18 cellular contexts compared by ENCODE assay signal in genomic region chr20:33693274-33693673, GRCh38. TPM values are rescaled to one million over a fixed set of nuclear protein-coding genes. Genes with fewer than 3 reads are reported as not detected.
A peak's percentile ranks its signal among the peaks of the same experiment; 100 is the strongest.
DNase-seq lines count a peak whose midpoint lies in the region; ATAC-seq, FAIRE-seq and TF ChIP-seq lines count a peak whose summit lies in the region.
"Had no signal": no experiment of that assay in that cellular context is flagged by ENCODE, and none has a peak within 500 bp of the region (broad histone marks: within the 10 kb centered on the region; RNA-seq: fewer than 3 reads in every experiment).

No MANE protein-coding gene starts in this region.

- no peaks in the 10 kb centered on the region for H3K36me3 ChIP-seq in HepG2 (replicated peaks in 1 of 2; ENCODE audit: control insufficient read depth in 1 of 2, insufficient read depth in 2 of 2, low read length in 2 of 2)
- H3K36me3 ChIP-seq in right lobe of liver: no peaks in the 10 kb centered on the region
- no peaks in the 10 kb centered on the region for H3K36me3 ChIP-seq in neuronal stem cell (replicated peaks in 1 of 2; ENCODE audit: control insufficient read depth in 2 of 2, insufficient read depth in 2 of 2, low read length in 2 of 2)
- no peaks in the 10 kb centered on the region for H3K36me3 ChIP-seq in vagina
- H3K36me3 ChIP-seq: BE2C, MG63 had no signal

- H3K4me1 Mint-ChIP-seq in activated CD8-positive, alpha-beta T cell treated with anti-CD3 and anti-CD28 coated beads, Interleukin-2, amount 10 ng/mL, durations not matched to agents 7 days and 5 days (ENCODE audit: low read depth): peaks cover 37% of the 10 kb centered on the region

- no peak overlapping the region for H4K91ac ChIP-seq in neuronal stem cell (ENCODE audit: low read depth, low read length, poor library complexity)

- peak overlapping the region; percentile 1 for H2BK5ac ChIP-seq in neuronal stem cell (ENCODE audit: low read length)

- no peak for FAIRE-seq in HepG2 (lab: Jason Lieb, UNC)
- FAIRE-seq: H54 had no signal

- no peak overlapping the region for H3K27ac ChIP-seq in HepG2 (ENCODE audit: extremely low read length, insufficient read depth, low read length)
- H3K27ac ChIP-seq in right lobe of liver: no peak overlapping the region
- H3K27ac ChIP-seq in caudate nucleus (ENCODE audit: low read depth, low read length): peak overlapping the region; percentile 94
- peak overlapping the region; percentile 80 for H3K27ac ChIP-seq in neuronal stem cell (replicated peaks; ENCODE audit: low read length)
- peak overlapping the region; percentile 73 for H3K27ac ChIP-seq in vagina

- TF ChIP-seq CTCF in HepG2 (CRISPR knock-in tag; IDR thresholded peaks at IDR 0.05): no peak
- TF ChIP-seq CTCF in right lobe of liver (IDR thresholded peaks at IDR 0.05): no peak
- TF ChIP-seq CTCF in vagina (IDR thresholded peaks at IDR 0.05): no peak

- H3K27me3 Mint-ChIP-seq in activated CD8-positive, alpha-beta T cell treated with anti-CD3 and anti-CD28 coated beads, Interleukin-2, amount 10 ng/mL, durations not matched to agents 7 days and 5 days (ENCODE audit: low read depth): no peaks in the 10 kb centered on the region
- H3K27me3 Mint-ChIP-seq: CD8-positive, alpha-beta memory T cell had no signal

- no peak overlapping the region for H3K4ac ChIP-seq in neuronal stem cell (ENCODE audit: low read length)

- H3K9ac ChIP-seq in HepG2 (ENCODE audit: insufficient read depth, low read depth, low read length): no peak overlapping the region
- H3K9ac ChIP-seq in neuronal stem cell (ENCODE audit: low read depth, low read length, poor library complexity): no peak overlapping the region

- TF ChIP-seq POLR2A in HepG2 (IDR thresholded peaks at IDR 0.05; ENCODE audit: insufficient read depth in 1 of 2, low read depth in 2 of 2, low read length in 2 of 2): no peak
- TF ChIP-seq POLR2A in right lobe of liver (IDR thresholded peaks at IDR 0.05): no peak
- no peak for TF ChIP-seq POLR2A in vagina (IDR thresholded peaks at IDR 0.05)

- H3K9me3 Mint-ChIP-seq in activated CD8-positive, alpha-beta T cell treated with anti-CD3 and anti-CD28 coated beads, Interleukin-2, amount 10 ng/mL, durations not matched to agents 7 days and 5 days (ENCODE audit: insufficient read depth): no peaks in the 10 kb centered on the region
- H3K9me3 Mint-ChIP-seq: CD8-positive, alpha-beta memory T cell had no signal

- TF ChIP-seq RAD21 in HepG2 (CRISPR knock-in tag; IDR thresholded peaks at IDR 0.05): no peak

- BruUV-seq in HepG2 (replicated peaks; lab: Mats Ljungman, UMichigan): no TSS peak

- no peaks in the 10 kb centered on the region for H3K36me3 Mint-ChIP-seq in activated CD8-positive, alpha-beta T cell treated with anti-CD3 and anti-CD28 coated beads, Interleukin-2, amount 10 ng/mL, durations not matched to agents 7 days and 5 days (ENCODE audit: low read depth)
- H3K36me3 Mint-ChIP-seq: CD8-positive, alpha-beta memory T cell had no signal

- POLR2A ChIA-PET in HepG2 (lab: Yijun Ruan, JAX): interaction anchor here (2.0 kb wide), 1 partner anchor 11 kb away, joined by 6 read pairs; no protein-coding TSS in a partner anchor
- POLR2A ChIA-PET in activated CD8-positive, alpha-beta T cell treated with anti-CD3 and anti-CD28 coated beads, Interleukin-2, amount 10 ng/mL, durations not matched to agents 7 days and 5 days (lab: Charles Lee): interaction anchor here (1.2 to 1.7 kb wide), 2 partner anchors 12 to 27 kb away, joined by 3 to 4 read pairs; partner anchors contain the start of gene PXMP4

- no peak overlapping the region for H3K27ac Mint-ChIP-seq in activated CD8-positive, alpha-beta T cell treated with anti-CD3 and anti-CD28 coated beads, Interleukin-2, amount 10 ng/mL, durations not matched to agents 7 days and 5 days
- H3K27ac Mint-ChIP-seq: CD8-positive, alpha-beta memory T cell had no signal

- no peak for ATAC-seq in HepG2
- ATAC-seq in right lobe of liver: no peak
- no peak for ATAC-seq in activated CD8-positive, alpha-beta T cell treated with anti-CD3 and anti-CD28 coated beads, Interleukin-2, amount 10 ng/mL, durations not matched to agents 7 days and 5 days

- intact Hi-C loops in HepG2 (cut with micrococcal nuclease; ENCODE audit: unreplicated experiment) (no loop called here), right lobe of liver (cut with DNase I) (no loop called here), vagina (cut with DNase I) (no loop called here)

- WGBS in HepG2 (ENCODE audit: low lambda C conversion rate): 42% methylated on average over 5 of the region's 5 CpGs
- WGBS in right lobe of liver (ENCODE audit: insufficient coverage, low coverage, low lambda C conversion rate, missing lambda C conversion rate): 85% methylated on average over 4 of the region's 5 CpGs
- no CpG with 5 or more reads among the region's 5 CpGs for WGBS in neuronal stem cell (ENCODE audit: extremely low coverage in 2 of 2, insufficient read length in 2 of 2, insufficient replicate concordance in 1 of 2), 2 donors

- in situ Hi-C loops in HepG2 (cut with HindIII; ENCODE audit: extremely low pct_ligation_motif_present, low pct_unique_long_range_greater_than_20kb): no loop called here

- H3K79me2 ChIP-seq in HepG2 (ENCODE audit: insufficient read depth, low read length): no peaks in the 10 kb centered on the region

- no peak overlapping the region for H3K4me3 Mint-ChIP-seq in activated CD8-positive, alpha-beta T cell treated with anti-CD3 and anti-CD28 coated beads, Interleukin-2, amount 10 ng/mL, durations not matched to agents 7 days and 5 days
- H3K4me3 Mint-ChIP-seq: CD8-positive, alpha-beta memory T cell had no signal

- no peaks in the 10 kb centered on the region for H4K20me1 ChIP-seq in HepG2 (ENCODE audit: insufficient read depth, low read length)

- no peak overlapping the region for H2AFZ ChIP-seq in HepG2 (ENCODE audit: low read length)
- H2AFZ ChIP-seq in neuronal stem cell (ENCODE audit: low read length): no peak overlapping the region

- H3K4me1 ChIP-seq in HepG2 (ENCODE audit: insufficient read depth, low read length): peaks cover 66% of the 10 kb centered on the region
- no peaks in the 10 kb centered on the region for H3K4me1 ChIP-seq in right lobe of liver
- H3K4me1 ChIP-seq in neuronal stem cell (ENCODE audit: control insufficient read depth in 2 of 2, insufficient read depth in 1 of 2, low read depth in 1 of 2, low read length in 2 of 2): peaks cover 14 to 21% of the 10 kb centered on the region in 2 donors
- H3K4me1 ChIP-seq in vagina: peaks cover 27% of the 10 kb centered on the region

- no peaks in the 10 kb centered on the region for H3K27me3 ChIP-seq in HepG2 (ENCODE audit: control insufficient read depth in 1 of 2, insufficient read depth in 2 of 2, low read length in 2 of 2)
- H3K27me3 ChIP-seq in right lobe of liver: no peaks in the 10 kb centered on the region
- H3K27me3 ChIP-seq in neuronal stem cell (ENCODE audit: control insufficient read depth in 3 of 3, insufficient read depth in 3 of 3, low read depth in 1 of 3, low read length in 3 of 3): peaks cover 0 to 7% (median 0%) of the 10 kb centered on the region in 3 experiments
- no peaks in the 10 kb centered on the region for H3K27me3 ChIP-seq in vagina
- H3K27me3 ChIP-seq: BE2C, MG63 had no signal

- H4K8ac ChIP-seq in neuronal stem cell (ENCODE audit: low read depth, low read length): no peak overlapping the region

- no peak overlapping the region for H3K14ac ChIP-seq in neuronal stem cell (ENCODE audit: low read length)

- peak overlapping the region; percentile 1 for H3K18ac ChIP-seq in neuronal stem cell (ENCODE audit: low read length)

- DNase-seq in HepG2 (ENCODE audit: low spot score): no peak
- DNase-seq in right lobe of liver: no peak
- DNase-seq in caudate nucleus (lab: John Stamatoyannopoulos, UW): peak in 1 of 61 donors; percentile 38
- DNase-seq in neuronal stem cell (ENCODE audit: low spot score): no peak
- DNase-seq in vagina (ENCODE audit: extremely low spot score in 2 of 2): no peak
- DNase-seq in activated CD8-positive, alpha-beta T cell treated with anti-CD3 and anti-CD28 coated beads, Interleukin-2, amount 10 ng/mL, durations not matched to agents 7 days and 5 days: no peak
- no peak for DNase-seq in AG20443 (ENCODE audit: low spot score)
- no peak for DNase-seq in ureter (ENCODE audit: low spot score)
- DNase-seq: ACHN; BE2C; CD8-positive, alpha-beta memory T cell; NCI-H1105; NCI-H1930; NCI-H226; NCI-H748 treated with DMSO at 0.1 percent for 48 hours had no signal

- no peak overlapping the region for H2BK120ac ChIP-seq in neuronal stem cell (ENCODE audit: low read depth, low read length)

- no peaks in the 10 kb centered on the region for H3K79me1 ChIP-seq in neuronal stem cell (ENCODE audit: low read depth, low read length)

- no peak overlapping the region for H2AK5ac ChIP-seq in neuronal stem cell (ENCODE audit: low read depth, low read length)

- no peak overlapping the region for H2BK15ac ChIP-seq in neuronal stem cell (ENCODE audit: low read length)

- TF ChIP-seq EP300 in HepG2 (IDR thresholded peaks at IDR 0.05; ENCODE audit: low read depth in 2 of 2, low read length in 2 of 2): no peak
- no peak for TF ChIP-seq EP300 in HepG2 (CRISPR knock-in tag; IDR thresholded peaks at IDR 0.05; ENCODE audit: borderline replicate concordance)

- H3K23ac ChIP-seq in neuronal stem cell (ENCODE audit: low read depth, low read length, poor library complexity): no peak overlapping the region

- no peak overlapping the region; a peak in 1 of 6 replicates for H3K4me3 ChIP-seq in HepG2 (replicated peaks in 1 of 3; ENCODE audit: insufficient read depth in 1 of 3, low read depth in 2 of 3, low read length in 3 of 3)
- H3K4me3 ChIP-seq in right lobe of liver: no peak overlapping the region
- no peak overlapping the region for H3K4me3 ChIP-seq in neuronal stem cell (ENCODE audit: low read length in 2 of 2)
- no peak overlapping the region for H3K4me3 ChIP-seq in vagina
- H3K4me3 ChIP-seq: MG63 had no signal

- H3K9me3 ChIP-seq in HepG2 (ENCODE audit: low read length) (no peaks in the 10 kb centered on the region), right lobe of liver (no peaks in the 10 kb centered on the region), neuronal stem cell (replicated peaks in 1 of 2; ENCODE audit: control insufficient read depth in 2 of 2, insufficient read depth in 1 of 2, low read depth in 1 of 2, low read length in 2 of 2) (peaks cover 0 to 4% of the 10 kb centered on the region in 2 donors), vagina (no peaks in the 10 kb centered on the region)
- H3K9me3 ChIP-seq: BE2C, MG63 had no signal

- no peak overlapping the region for H2BK12ac ChIP-seq in neuronal stem cell (ENCODE audit: low read length)

- CTCF ChIA-PET in HepG2 (lab: Yijun Ruan, JAX; ENCODE audit: low intra/inter-chr PET ratio, low total read pairs): no interaction called here
- CTCF ChIA-PET in activated CD8-positive, alpha-beta T cell treated with anti-CD3 and anti-CD28 coated beads, Interleukin-2, amount 10 ng/mL, durations not matched to agents 7 days and 5 days (lab: Charles Lee): interaction anchor here (1.0 to 1.9 kb wide), 2 partner anchors 14 to 26 kb away, joined by 3 to 6 read pairs; no protein-coding TSS in a partner anchor

- peak overlapping the region; percentile 14; the same call in 1 of the 2 replicates for H3K4me2 ChIP-seq in HepG2 (ENCODE audit: low read depth, low read length)
- no peak overlapping the region for H3K4me2 ChIP-seq in neuronal stem cell (ENCODE audit: insufficient read depth, low read length, poor library complexity, severe bottlenecking)

RNA-seq across cellular contexts. Expression of gene E2F1, which starts 7.1 kb away (rescaled TPM):
- total RNA-seq in HepG2 (2016; rRNA removed; fragmentation: Illumina TruSeq; extraction: Trizol) (25.3 and 39.4 TPM in 2 replicates), right lobe of liver (1 to 10 TPM in 2 of 6 experiments, under 1 TPM in 4; 0.24 to 8.8 (median 0.77) TPM), vagina (0.49 TPM), ureter (2.0 TPM)
- 23.5 and 26.5 TPM in 2 replicates for total RNA-seq in HepG2 (2016; cell fraction: cytosol; rRNA removed; fragmentation: Illumina TruSeq; extraction: Trizol; ENCODE audit: low read depth)
- 22.9 and 41.6 TPM in 2 replicates for total RNA-seq in HepG2 (2016; cell fraction: insoluble cytoplasmic fraction; rRNA removed; fragmentation: Illumina TruSeq; extraction: Trizol)
- 49.7 and 51.9 TPM in 2 replicates for total RNA-seq in HepG2 (2016; cell fraction: membrane; rRNA removed; fragmentation: Illumina TruSeq; extraction: Trizol)
- total RNA-seq in HepG2 (2016; cell fraction: nucleus; rRNA removed; fragmentation: Illumina TruSeq; extraction: Trizol): 29.5 and 34.7 TPM in 2 replicates
- 22.5 and 25.5 TPM in 2 replicates for polyA plus RNA-seq in HepG2 (2011; rRNA removed)
- polyA plus RNA-seq in HepG2 (2011; cell fraction: cytosol; rRNA removed): 14.5 and 25.4 TPM in 2 replicates
- polyA plus RNA-seq in HepG2 (2011; cell fraction: nucleus; rRNA removed): 50.7 and 66.4 TPM in 2 replicates
- 14.4 and 23.5 TPM in 2 replicates for polyA plus RNA-seq in HepG2 (2012)
- polyA plus RNA-seq in HepG2 (2016; cell fraction: cytosol; fragmentation: Illumina TruSeq; extraction: Trizol; ENCODE audit: low read depth): 39.6 and 41.6 TPM in 2 replicates
- 32.3 and 37.3 TPM in 2 replicates for polyA plus RNA-seq in HepG2 (2016; cell fraction: insoluble cytoplasmic fraction; fragmentation: Illumina TruSeq; extraction: Trizol; ENCODE audit: low read depth)
- polyA plus RNA-seq in HepG2 (2016; cell fraction: membrane; fragmentation: Illumina TruSeq; extraction: Trizol; ENCODE audit: low read depth): 56.5 and 59.4 TPM in 2 replicates
- 97.6 and 106 TPM in 2 replicates for polyA plus RNA-seq in HepG2 (2016; cell fraction: nucleus; fragmentation: Illumina TruSeq; extraction: Trizol; ENCODE audit: insufficient read depth, low read depth)
- polyA minus RNA-seq in HepG2 (2011; rRNA and poly(A)+ RNA removed; ENCODE audit: low replicate concordance): 35.0 and 64.5 TPM in 2 replicates
- 7.4 and 10.7 TPM in 2 replicates for polyA minus RNA-seq in HepG2 (2011; cell fraction: cytosol; rRNA and poly(A)+ RNA removed)
- polyA minus RNA-seq in HepG2 (2011; cell fraction: nucleus; rRNA and poly(A)+ RNA removed): 8.0 and 10.6 TPM in 2 replicates
- polyA plus RNA-seq in neuronal stem cell (2013, experiment 1 of 2): 20.5 TPM
- 19.9 TPM for polyA plus RNA-seq in neuronal stem cell (2013, experiment 2 of 2)
- total RNA-seq in activated CD8-positive, alpha-beta T cell treated with anti-CD3 and anti-CD28 coated beads, Interleukin-2, amount 10 ng/mL, durations not matched to agents 7 days and 5 days: 10 to 100 TPM; 74.5 to 80.8 TPM

RNA-seq across cellular contexts. Expression of gene NECAB3, which starts 19.0 kb away (rescaled TPM):
- total RNA-seq in HepG2 (2016; rRNA removed; fragmentation: Illumina TruSeq; extraction: Trizol) (26.4 and 61.5 TPM in 2 replicates), right lobe of liver (10 to 100 TPM; 13.2 to 21.9 (median 19.2) TPM), vagina (29.2 TPM), ureter (38.6 TPM)
- 43.9 and 46.0 TPM in 2 replicates for total RNA-seq in HepG2 (2016; cell fraction: cytosol; rRNA removed; fragmentation: Illumina TruSeq; extraction: Trizol; ENCODE audit: low read depth)
- 23.2 and 62.1 TPM in 2 replicates for total RNA-seq in HepG2 (2016; cell fraction: insoluble cytoplasmic fraction; rRNA removed; fragmentation: Illumina TruSeq; extraction: Trizol)
- total RNA-seq in HepG2 (2016; cell fraction: membrane; rRNA removed; fragmentation: Illumina TruSeq; extraction: Trizol): 62.7 and 67.8 TPM in 2 replicates
- total RNA-seq in HepG2 (2016; cell fraction: nucleus; rRNA removed; fragmentation: Illumina TruSeq; extraction: Trizol): 71.4 and 86.1 TPM in 2 replicates
- polyA plus RNA-seq in HepG2 (2011; rRNA removed): 65.5 and 81.8 TPM in 2 replicates
- 30.3 and 70.4 TPM in 2 replicates for polyA plus RNA-seq in HepG2 (2011; cell fraction: cytosol; rRNA removed)
- polyA plus RNA-seq in HepG2 (2011; cell fraction: nucleus; rRNA removed): 585 and 688 TPM in 2 replicates
- polyA plus RNA-seq in HepG2 (2012): 32.0 and 41.2 TPM in 2 replicates
- polyA plus RNA-seq in HepG2 (2016; cell fraction: cytosol; fragmentation: Illumina TruSeq; extraction: Trizol; ENCODE audit: low read depth): 18.6 and 21.1 TPM in 2 replicates
- polyA plus RNA-seq in HepG2 (2016; cell fraction: insoluble cytoplasmic fraction; fragmentation: Illumina TruSeq; extraction: Trizol; ENCODE audit: low read depth): 21.8 and 29.6 TPM in 2 replicates
- polyA plus RNA-seq in HepG2 (2016; cell fraction: membrane; fragmentation: Illumina TruSeq; extraction: Trizol; ENCODE audit: low read depth): 29.2 TPM in 2 replicates
- 161 and 163 TPM in 2 replicates for polyA plus RNA-seq in HepG2 (2016; cell fraction: nucleus; fragmentation: Illumina TruSeq; extraction: Trizol; ENCODE audit: insufficient read depth, low read depth)
- 148 and 154 TPM in 2 replicates for polyA minus RNA-seq in HepG2 (2011; rRNA and poly(A)+ RNA removed; ENCODE audit: low replicate concordance)
- 27.1 and 33.2 TPM in 2 replicates for polyA minus RNA-seq in HepG2 (2011; cell fraction: cytosol; rRNA and poly(A)+ RNA removed)
- polyA minus RNA-seq in HepG2 (2011; cell fraction: nucleus; rRNA and poly(A)+ RNA removed): 103 and 112 TPM in 2 replicates
- polyA plus RNA-seq in neuronal stem cell (2013, experiment 1 of 2): 12.9 TPM
- 13.4 TPM for polyA plus RNA-seq in neuronal stem cell (2013, experiment 2 of 2)
- total RNA-seq in activated CD8-positive, alpha-beta T cell treated with anti-CD3 and anti-CD28 coated beads, Interleukin-2, amount 10 ng/mL, durations not matched to agents 7 days and 5 days: 10 to 100 TPM; 28.4 to 38.2 TPM

RNA-seq across cellular contexts. Expression of gene ACTL10, which starts 26.5 kb away (rescaled TPM):
- not detected in 2 replicates for total RNA-seq in HepG2 (2016; rRNA removed; fragmentation: Illumina TruSeq; extraction: Trizol)
- not detected in 2 replicates for total RNA-seq in HepG2 (2016; cell fraction: cytosol; rRNA removed; fragmentation: Illumina TruSeq; extraction: Trizol; ENCODE audit: low read depth)
- not detected in 2 replicates for total RNA-seq in HepG2 (2016; cell fraction: insoluble cytoplasmic fraction; rRNA removed; fragmentation: Illumina TruSeq; extraction: Trizol)
- not detected in 2 replicates for total RNA-seq in HepG2 (2016; cell fraction: membrane; rRNA removed; fragmentation: Illumina TruSeq; extraction: Trizol)
- total RNA-seq in HepG2 (2016; cell fraction: nucleus; rRNA removed; fragmentation: Illumina TruSeq; extraction: Trizol): not detected in 2 replicates
- not detected in 2 replicates for polyA plus RNA-seq in HepG2 (2011; rRNA removed)
- not detected in 2 replicates for polyA plus RNA-seq in HepG2 (2011; cell fraction: cytosol; rRNA removed)
- polyA plus RNA-seq in HepG2 (2011; cell fraction: nucleus; rRNA removed): not detected in 2 replicates
- 0.11 and 0.12 TPM in 2 replicates for polyA plus RNA-seq in HepG2 (2012)
- not detected in 2 replicates for polyA plus RNA-seq in HepG2 (2016; cell fraction: cytosol; fragmentation: Illumina TruSeq; extraction: Trizol; ENCODE audit: low read depth)
- polyA plus RNA-seq in HepG2 (2016; cell fraction: insoluble cytoplasmic fraction; fragmentation: Illumina TruSeq; extraction: Trizol; ENCODE audit: low read depth): not detected in 2 replicates
- not detected in 2 replicates for polyA plus RNA-seq in HepG2 (2016; cell fraction: membrane; fragmentation: Illumina TruSeq; extraction: Trizol; ENCODE audit: low read depth)
- polyA plus RNA-seq in HepG2 (2016; cell fraction: nucleus; fragmentation: Illumina TruSeq; extraction: Trizol; ENCODE audit: insufficient read depth, low read depth): not detected in 2 replicates
- polyA minus RNA-seq in HepG2 (2011; rRNA and poly(A)+ RNA removed; ENCODE audit: low replicate concordance): 0.12 and 3.5 TPM in 2 replicates
- polyA minus RNA-seq in HepG2 (2011; cell fraction: cytosol; rRNA and poly(A)+ RNA removed): not detected in 2 replicates
- polyA minus RNA-seq in HepG2 (2011; cell fraction: nucleus; rRNA and poly(A)+ RNA removed): not detected in 2 replicates
- total RNA-seq in right lobe of liver: 1 to 10 TPM in 1 of 6 experiments, under 1 TPM in 4, not detected in 1; 0.20 to 1.1 (median 0.56) TPM
- 0.04 TPM for polyA plus RNA-seq in neuronal stem cell (2013, experiment 1 of 2)
- polyA plus RNA-seq in neuronal stem cell (2013, experiment 2 of 2): 0.03 TPM
- total RNA-seq in vagina: 1.5 TPM
- 1 to 10 TPM; 2.9 to 3.2 TPM for total RNA-seq in activated CD8-positive, alpha-beta T cell treated with anti-CD3 and anti-CD28 coated beads, Interleukin-2, amount 10 ng/mL, durations not matched to agents 7 days and 5 days
- 3.6 TPM for total RNA-seq in ureter

RNA-seq across cellular contexts. Expression of gene PXMP4, which starts 26.8 kb away (rescaled TPM):
- total RNA-seq in HepG2 (2016; rRNA removed; fragmentation: Illumina TruSeq; extraction: Trizol): not detected in 2 replicates
- total RNA-seq in HepG2 (2016; cell fraction: cytosol; rRNA removed; fragmentation: Illumina TruSeq; extraction: Trizol; ENCODE audit: low read depth): not detected in 2 replicates
- total RNA-seq in HepG2 (2016; cell fraction: insoluble cytoplasmic fraction; rRNA removed; fragmentation: Illumina TruSeq; extraction: Trizol): not detected in 2 replicates
- total RNA-seq in HepG2 (2016; cell fraction: membrane; rRNA removed; fragmentation: Illumina TruSeq; extraction: Trizol): not detected in 2 replicates
- total RNA-seq in HepG2 (2016; cell fraction: nucleus; rRNA removed; fragmentation: Illumina TruSeq; extraction: Trizol): not detected in 2 replicates
- polyA plus RNA-seq in HepG2 (2011; rRNA removed): not detected in 2 replicates
- 0.01 TPM in 1 of 2 replicates, not detected in the other for polyA plus RNA-seq in HepG2 (2011; cell fraction: cytosol; rRNA removed)
- not detected in 2 replicates for polyA plus RNA-seq in HepG2 (2011; cell fraction: nucleus; rRNA removed)
- polyA plus RNA-seq in HepG2 (2012): 0.07 TPM in 1 of 2 replicates, not detected in the other
- polyA plus RNA-seq in HepG2 (2016; cell fraction: cytosol; fragmentation: Illumina TruSeq; extraction: Trizol; ENCODE audit: low read depth): not detected in 2 replicates
- polyA plus RNA-seq in HepG2 (2016; cell fraction: insoluble cytoplasmic fraction; fragmentation: Illumina TruSeq; extraction: Trizol; ENCODE audit: low read depth): not detected in 2 replicates
- not detected in 2 replicates for polyA plus RNA-seq in HepG2 (2016; cell fraction: membrane; fragmentation: Illumina TruSeq; extraction: Trizol; ENCODE audit: low read depth)
- not detected in 2 replicates for polyA plus RNA-seq in HepG2 (2016; cell fraction: nucleus; fragmentation: Illumina TruSeq; extraction: Trizol; ENCODE audit: insufficient read depth, low read depth)
- polyA minus RNA-seq in HepG2 (2011; rRNA and poly(A)+ RNA removed; ENCODE audit: low replicate concordance): 0.20 and 11.4 TPM in 2 replicates
- not detected in 2 replicates for polyA minus RNA-seq in HepG2 (2011; cell fraction: cytosol; rRNA and poly(A)+ RNA removed)
- not detected in 2 replicates for polyA minus RNA-seq in HepG2 (2011; cell fraction: nucleus; rRNA and poly(A)+ RNA removed)
- total RNA-seq in right lobe of liver: 10 to 100 TPM in 4 of 6 experiments, 1 to 10 TPM in 2; 5.5 to 17.8 (median 12.9) TPM
- polyA plus RNA-seq in neuronal stem cell (2013, experiment 1 of 2): 3.3 TPM
- polyA plus RNA-seq in neuronal stem cell (2013, experiment 2 of 2): 3.1 TPM
- total RNA-seq in vagina: 6.6 TPM
- total RNA-seq in activated CD8-positive, alpha-beta T cell treated with anti-CD3 and anti-CD28 coated beads, Interleukin-2, amount 10 ng/mL, durations not matched to agents 7 days and 5 days: 10 to 100 TPM; 17.1 to 17.7 TPM
- 19.5 TPM for total RNA-seq in ureter

RNA-seq across cellular contexts. Expression of gene C20orf144, which starts 31.1 kb away (rescaled TPM):
- 0.09 and 0.14 TPM in 2 replicates for total RNA-seq in HepG2 (2016; rRNA removed; fragmentation: Illumina TruSeq; extraction: Trizol)
- 0.30 and 0.35 TPM in 2 replicates for total RNA-seq in HepG2 (2016; cell fraction: cytosol; rRNA removed; fragmentation: Illumina TruSeq; extraction: Trizol; ENCODE audit: low read depth)
- 0.11 TPM in 1 of 2 replicates, not detected in the other for total RNA-seq in HepG2 (2016; cell fraction: insoluble cytoplasmic fraction; rRNA removed; fragmentation: Illumina TruSeq; extraction: Trizol)
- total RNA-seq in HepG2 (2016; cell fraction: membrane; rRNA removed; fragmentation: Illumina TruSeq; extraction: Trizol): 0.37 and 0.38 TPM in 2 replicates
- 0.31 and 0.37 TPM in 2 replicates for total RNA-seq in HepG2 (2016; cell fraction: nucleus; rRNA removed; fragmentation: Illumina TruSeq; extraction: Trizol)
- 0.16 TPM in 2 replicates for polyA plus RNA-seq in HepG2 (2011; rRNA removed)
- 0.17 and 0.29 TPM in 2 replicates for polyA plus RNA-seq in HepG2 (2011; cell fraction: cytosol; rRNA removed)
- polyA plus RNA-seq in HepG2 (2011; cell fraction: nucleus; rRNA removed): 0.18 and 0.24 TPM in 2 replicates
- polyA plus RNA-seq in HepG2 (2012): 0.21 and 0.32 TPM in 2 replicates
- 0.12 and 0.15 TPM in 2 replicates for polyA plus RNA-seq in HepG2 (2016; cell fraction: cytosol; fragmentation: Illumina TruSeq; extraction: Trizol; ENCODE audit: low read depth)
- polyA plus RNA-seq in HepG2 (2016; cell fraction: insoluble cytoplasmic fraction; fragmentation: Illumina TruSeq; extraction: Trizol; ENCODE audit: low read depth): 0.20 and 0.21 TPM in 2 replicates
- 0.27 and 0.39 TPM in 2 replicates for polyA plus RNA-seq in HepG2 (2016; cell fraction: membrane; fragmentation: Illumina TruSeq; extraction: Trizol; ENCODE audit: low read depth)
- polyA plus RNA-seq in HepG2 (2016; cell fraction: nucleus; fragmentation: Illumina TruSeq; extraction: Trizol; ENCODE audit: insufficient read depth, low read depth): not detected in 2 replicates
- polyA minus RNA-seq in HepG2 (2011; rRNA and poly(A)+ RNA removed; ENCODE audit: low replicate concordance): 0.58 TPM in 1 of 2 replicates, not detected in the other
- polyA minus RNA-seq in HepG2 (2011; cell fraction: cytosol; rRNA and poly(A)+ RNA removed): not detected in 2 replicates
- polyA minus RNA-seq in HepG2 (2011; cell fraction: nucleus; rRNA and poly(A)+ RNA removed): 0.26 TPM in 1 of 2 replicates, not detected in the other
- total RNA-seq in right lobe of liver: under 1 TPM in 1 of 6 experiments, not detected in 5; 0.18 TPM
- polyA plus RNA-seq in neuronal stem cell (2013, experiment 1 of 2): 0.07 TPM
- polyA plus RNA-seq in neuronal stem cell (2013, experiment 2 of 2): 0.11 TPM
- total RNA-seq in vagina: not detected
- total RNA-seq in activated CD8-positive, alpha-beta T cell treated with anti-CD3 and anti-CD28 coated beads, Interleukin-2, amount 10 ng/mL, durations not matched to agents 7 days and 5 days: under 1 TPM; 0.16 to 0.21 TPM
- not detected for total RNA-seq in ureter
- total RNA-seq: Right ventricle myocardium inferior had no signal
- polyA plus RNA-seq: CD8-positive, alpha-beta memory T cell had no signal

Comparison
In these comparisons a context has a peak if more than half of its experiments do, and no peak if none do; other contexts are left out.
1. H3K27ac ChIP-seq: peak in caudate nucleus (single experiment), neuronal stem cell (single experiment) and vagina (single experiment); none in HepG2 (single experiment) and right lobe of liver (0 of 3).